ENCODE assay signal across 21 cellular contexts in genomic region chr11:111782109-111782784, GRCh38. TPM values are rescaled to one million over a fixed set of nuclear protein-coding genes. Genes with fewer than 3 reads are reported as not detected.
A peak's percentile ranks its signal among the peaks of the same experiment; 100 is the strongest.
DNase-seq lines count a peak whose midpoint lies in the region; ATAC-seq, FAIRE-seq and TF ChIP-seq lines count a peak whose summit lies in the region.
"Had no signal": no experiment of that assay in that cellular context is flagged by ENCODE, and none has a peak within 500 bp of the region (broad histone marks: within the 10 kb centered on the region; RNA-seq: fewer than 3 reads in every experiment).

No MANE protein-coding gene starts in this region.

- intact Hi-C loops in HepG2 (cut with micrococcal nuclease; ENCODE audit: unreplicated experiment) = no loop called here
- intact Hi-C loops in right lobe of liver (cut with DNase I) = no loop called here

- no peak overlapping the region for H3K4me3 Mint-ChIP-seq in natural killer cell treated with Interleukin-12 subunit alpha and Interleukin-12 subunit beta and Interleukin-15 and Interleukin-18, amount 100 ng/mL, for 72 hours
- H3K4me3 Mint-ChIP-seq in stimulated activated memory B cell treated with anti-CD40 and anti-IgM and Interleukin-4, amounts not matched to agents 10 μg/mL and 1 μg/mL and 100 μg/mL, for 72 hours = no peak overlapping the region
- H3K4me3 Mint-ChIP-seq: CD4-positive, alpha-beta T cell; GM23338 had no signal

- H3K9ac ChIP-seq in HepG2 (ENCODE audit: insufficient read depth, low read depth, low read length) (no peak overlapping the region), smooth muscle cell (ENCODE audit: low read depth) (no peak overlapping the region)

- CTCF ChIA-PET in HepG2 (lab: Yijun Ruan, JAX; ENCODE audit: low intra/inter-chr PET ratio, low total read pairs) = no interaction called here

- H3K4me3 ChIP-seq in HepG2 (replicated peaks in 1 of 3; ENCODE audit: insufficient read depth in 1 of 3, low read depth in 2 of 3, low read length in 3 of 3) (no peak overlapping the region), right lobe of liver (no peak overlapping the region), smooth muscle cell (no peak overlapping the region)
- H3K4me3 ChIP-seq: GM23338 had no signal

- ATAC-seq in HepG2 = no peak
- ATAC-seq in right lobe of liver = no peak
- peak; percentile 77 for ATAC-seq in SK-N-SH treated with all-trans-retinoic acid at 6 μM for 48 hours
- no peak for ATAC-seq in natural killer cell treated with Interleukin-12 subunit alpha and Interleukin-12 subunit beta and Interleukin-15 and Interleukin-18, amount 100 ng/mL, for 72 hours
- ATAC-seq in stimulated activated memory B cell treated with anti-CD40 and anti-IgM and Interleukin-4, amounts not matched to agents 10 μg/mL and 1 μg/mL and 100 μg/mL, for 72 hours = no peak
- ATAC-seq in activated CD4-positive, CD25-positive, alpha-beta regulatory T cell treated with anti-CD3 and anti-CD28 coated beads, Interleukin-2, amount 50 U/mL, for 24 hours = no peak
- ATAC-seq: GM23338 had no signal

- H3K27ac ChIP-seq in HepG2 (ENCODE audit: extremely low read length, insufficient read depth, low read length) (no peak overlapping the region), right lobe of liver (peak overlapping the region in 1 of 3 donors; percentile 14), smooth muscle cell (ENCODE audit: low read depth) (peak overlapping the region; percentile 7)
- H3K27ac ChIP-seq: C4-2B, HL-60 had no signal

- DNase-seq in HepG2 (ENCODE audit: low spot score) (no peak), right lobe of liver (no peak), smooth muscle cell (lab: John Stamatoyannopoulos, UW; ENCODE audit: unreplicated experiment) (no peak)
- no peak for DNase-seq in natural killer cell treated with Interleukin-12 subunit alpha and Interleukin-12 subunit beta and Interleukin-15 and Interleukin-18, amount 100 ng/mL, for 72 hours (ENCODE audit: low spot score)
- DNase-seq: AML-193; Caco-2; CD4-positive, alpha-beta T cell; DMS79 treated with DMSO at 0.1 percent for 48 hours; GF-D8; HCEC 1CT; IMR-90 had no signal

- no peaks in the 10 kb centered on the region for H3K27me3 ChIP-seq in HepG2 (ENCODE audit: control insufficient read depth in 1 of 2, insufficient read depth in 2 of 2, low read length in 2 of 2)
- no peaks in the 10 kb centered on the region for H3K27me3 ChIP-seq in right lobe of liver
- H3K27me3 ChIP-seq in smooth muscle cell (ENCODE audit: low read depth) = no peaks in the 10 kb centered on the region

- H3K4me1 ChIP-seq in HepG2 (ENCODE audit: insufficient read depth, low read length) = peaks cover 77% of the 10 kb centered on the region
- peaks cover 0 to 54% (median 23%) of the 10 kb centered on the region in 4 donors for H3K4me1 ChIP-seq in right lobe of liver
- H3K4me1 ChIP-seq in smooth muscle cell (ENCODE audit: low read depth) = peaks cover 4% of the 10 kb centered on the region

- H4K20me1 ChIP-seq in HepG2 (ENCODE audit: insufficient read depth, low read length) (no peaks in the 10 kb centered on the region), smooth muscle cell (ENCODE audit: low read depth) (no peaks in the 10 kb centered on the region)

- in situ Hi-C loops in HepG2 (cut with HindIII; ENCODE audit: extremely low pct_ligation_motif_present, low pct_unique_long_range_greater_than_20kb) = no loop called here

- H3K27me3 Mint-ChIP-seq in natural killer cell treated with Interleukin-12 subunit alpha and Interleukin-12 subunit beta and Interleukin-15 and Interleukin-18, amount 100 ng/mL, for 72 hours = no peaks in the 10 kb centered on the region
- no peaks in the 10 kb centered on the region for H3K27me3 Mint-ChIP-seq in stimulated activated memory B cell treated with anti-CD40 and anti-IgM and Interleukin-4, amounts not matched to agents 10 μg/mL and 1 μg/mL and 100 μg/mL, for 72 hours
- H3K27me3 Mint-ChIP-seq: CD4-positive, alpha-beta T cell had no signal

- POLR2A ChIA-PET in HepG2 (lab: Yijun Ruan, JAX) = no interaction called here

- H3K36me3 ChIP-seq in HepG2 (replicated peaks in 1 of 2; ENCODE audit: control insufficient read depth in 1 of 2, insufficient read depth in 2 of 2, low read length in 2 of 2) (peaks cover 2 to 6% of the 10 kb centered on the region in 2 experiments; a peak in 2 of 5 replicates), right lobe of liver (no peaks in the 10 kb centered on the region), smooth muscle cell (ENCODE audit: low read depth) (peaks cover 4% of the 10 kb centered on the region)

- H3F3A ChIP-seq in smooth muscle cell (ENCODE audit: low read depth) = peaks cover 3% of the 10 kb centered on the region

- H3K9me3 Mint-ChIP-seq in natural killer cell treated with Interleukin-12 subunit alpha and Interleukin-12 subunit beta and Interleukin-15 and Interleukin-18, amount 100 ng/mL, for 72 hours = no peaks in the 10 kb centered on the region
- no peaks in the 10 kb centered on the region for H3K9me3 Mint-ChIP-seq in stimulated activated memory B cell treated with anti-CD40 and anti-IgM and Interleukin-4, amounts not matched to agents 10 μg/mL and 1 μg/mL and 100 μg/mL, for 72 hours
- H3K9me3 Mint-ChIP-seq: CD4-positive, alpha-beta T cell; GM23338 had no signal

- H2AFZ ChIP-seq in HepG2 (ENCODE audit: low read length) = no peak overlapping the region
- H2AFZ ChIP-seq in smooth muscle cell (ENCODE audit: low read depth) = no peak overlapping the region
- H2AFZ ChIP-seq: GM23338 had no signal

- H3K4me1 Mint-ChIP-seq in natural killer cell treated with Interleukin-12 subunit alpha and Interleukin-12 subunit beta and Interleukin-15 and Interleukin-18, amount 100 ng/mL, for 72 hours (ENCODE audit: low read depth in 2 of 2) = no peaks in the 10 kb centered on the region
- peaks cover 4% of the 10 kb centered on the region for H3K4me1 Mint-ChIP-seq in stimulated activated memory B cell treated with anti-CD40 and anti-IgM and Interleukin-4, amounts not matched to agents 10 μg/mL and 1 μg/mL and 100 μg/mL, for 72 hours
- H3K4me1 Mint-ChIP-seq: GM23338 had no signal

- H3K36me3 Mint-ChIP-seq in natural killer cell treated with Interleukin-12 subunit alpha and Interleukin-12 subunit beta and Interleukin-15 and Interleukin-18, amount 100 ng/mL, for 72 hours = peaks cover 10% of the 10 kb centered on the region
- peaks cover 20% of the 10 kb centered on the region for H3K36me3 Mint-ChIP-seq in stimulated activated memory B cell treated with anti-CD40 and anti-IgM and Interleukin-4, amounts not matched to agents 10 μg/mL and 1 μg/mL and 100 μg/mL, for 72 hours

- no peak overlapping the region for H3K27ac Mint-ChIP-seq in natural killer cell treated with Interleukin-12 subunit alpha and Interleukin-12 subunit beta and Interleukin-15 and Interleukin-18, amount 100 ng/mL, for 72 hours
- H3K27ac Mint-ChIP-seq in stimulated activated memory B cell treated with anti-CD40 and anti-IgM and Interleukin-4, amounts not matched to agents 10 μg/mL and 1 μg/mL and 100 μg/mL, for 72 hours = no peak overlapping the region
- H3K27ac Mint-ChIP-seq: CD4-positive, alpha-beta T cell; GM23338 had no signal

- 83% methylated on average over 6 of the region's 6 CpGs for WGBS in HepG2 (ENCODE audit: low lambda C conversion rate)
- WGBS in right lobe of liver (ENCODE audit: insufficient coverage, low coverage, low lambda C conversion rate, missing lambda C conversion rate) = 61% methylated on average over 6 of the region's 6 CpGs
- 86% methylated on average over 6 of the region's 6 CpGs for WGBS in smooth muscle cell (ENCODE audit: low lambda C conversion rate)

- FAIRE-seq in HepG2 (lab: Jason Lieb, UNC) = no peak
- FAIRE-seq in islet of Langerhans (lab: Jason Lieb, UNC) = peak; percentile 41
- FAIRE-seq: A204.1, D721Med, H54 had no signal

- H3K4me2 ChIP-seq in HepG2 (ENCODE audit: low read depth, low read length) (no peak overlapping the region), smooth muscle cell (no peak overlapping the region)
- H3K4me2 ChIP-seq: GM23338 had no signal

- no peak for TF ChIP-seq POLR2A in HepG2 (IDR thresholded peaks at IDR 0.05; ENCODE audit: insufficient read depth in 1 of 2, low read depth in 2 of 2, low read length in 2 of 2)
- TF ChIP-seq POLR2A in right lobe of liver (IDR thresholded peaks at IDR 0.05) = no peak

- H3K79me2 ChIP-seq in HepG2 (ENCODE audit: insufficient read depth, low read length) (no peaks in the 10 kb centered on the region), smooth muscle cell (ENCODE audit: low read depth) (no peaks in the 10 kb centered on the region)

- H3K9me3 ChIP-seq in HepG2 (ENCODE audit: low read length) (no peaks in the 10 kb centered on the region), right lobe of liver (no peaks in the 10 kb centered on the region), smooth muscle cell (replicated peaks; ENCODE audit: low read depth) (no peaks in the 10 kb centered on the region)
- H3K9me3 ChIP-seq: Caco-2 had no signal

- TF ChIP-seq EP300 in HepG2 (IDR thresholded peaks at IDR 0.05; ENCODE audit: low read depth in 2 of 2, low read length in 2 of 2) (no peak), HepG2 (CRISPR knock-in tag; IDR thresholded peaks at IDR 0.05; ENCODE audit: borderline replicate concordance) (no peak)

- no TSS peak for BruUV-seq in HepG2 (replicated peaks; lab: Mats Ljungman, UMichigan)

- no peak for TF ChIP-seq RAD21 in HepG2 (CRISPR knock-in tag; IDR thresholded peaks at IDR 0.05)

- TF ChIP-seq CTCF in HepG2 (CRISPR knock-in tag; IDR thresholded peaks at IDR 0.05) (no peak), right lobe of liver (IDR thresholded peaks at IDR 0.05) (no peak), smooth muscle cell (IDR thresholded peaks at IDR 0.05; ENCODE audit: borderline replicate concordance, insufficient read depth, poor library complexity, severe bottlenecking) (no peak)

RNA-seq across cellular contexts. Expression of gene PPP2R1B, which starts 16.1 kb away (rescaled TPM):
- total RNA-seq in HepG2 (2016; rRNA removed; fragmentation: Illumina TruSeq; extraction: Trizol) = 56.8 and 93.9 TPM in 2 replicates
- total RNA-seq in HepG2 (2016; cell fraction: cytosol; rRNA removed; fragmentation: Illumina TruSeq; extraction: Trizol; ENCODE audit: low read depth) = 9.8 and 10.6 TPM in 2 replicates
- total RNA-seq in HepG2 (2016; cell fraction: insoluble cytoplasmic fraction; rRNA removed; fragmentation: Illumina TruSeq; extraction: Trizol) = 54.4 and 91.0 TPM in 2 replicates
- 14.0 and 18.1 TPM in 2 replicates for total RNA-seq in HepG2 (2016; cell fraction: membrane; rRNA removed; fragmentation: Illumina TruSeq; extraction: Trizol)
- 40.7 and 41.0 TPM in 2 replicates for total RNA-seq in HepG2 (2016; cell fraction: nucleus; rRNA removed; fragmentation: Illumina TruSeq; extraction: Trizol)
- polyA plus RNA-seq in HepG2 (2011; rRNA removed) = 20.9 and 22.1 TPM in 2 replicates
- 13.4 and 16.6 TPM in 2 replicates for polyA plus RNA-seq in HepG2 (2011; cell fraction: cytosol; rRNA removed)
- polyA plus RNA-seq in HepG2 (2011; cell fraction: nucleus; rRNA removed) = 34.8 and 48.7 TPM in 2 replicates
- 17.9 and 20.4 TPM in 2 replicates for polyA plus RNA-seq in HepG2 (2012)
- 1.4 and 2.1 TPM in 2 replicates for polyA plus RNA-seq in HepG2 (2016; cell fraction: cytosol; fragmentation: Illumina TruSeq; extraction: Trizol; ENCODE audit: low read depth)
- 48.5 and 52.1 TPM in 2 replicates for polyA plus RNA-seq in HepG2 (2016; cell fraction: insoluble cytoplasmic fraction; fragmentation: Illumina TruSeq; extraction: Trizol; ENCODE audit: low read depth)
- polyA plus RNA-seq in HepG2 (2016; cell fraction: membrane; fragmentation: Illumina TruSeq; extraction: Trizol; ENCODE audit: low read depth) = 4.7 and 5.1 TPM in 2 replicates
- 33.7 and 36.2 TPM in 2 replicates for polyA plus RNA-seq in HepG2 (2016; cell fraction: nucleus; fragmentation: Illumina TruSeq; extraction: Trizol; ENCODE audit: insufficient read depth, low read depth)
- polyA minus RNA-seq in HepG2 (2011; rRNA and poly(A)+ RNA removed; ENCODE audit: low replicate concordance) = 41.9 and 53.6 TPM in 2 replicates
- 24.9 and 26.4 TPM in 2 replicates for polyA minus RNA-seq in HepG2 (2011; cell fraction: cytosol; rRNA and poly(A)+ RNA removed)
- 62.1 and 67.5 TPM in 2 replicates for polyA minus RNA-seq in HepG2 (2011; cell fraction: nucleus; rRNA and poly(A)+ RNA removed)
- 100 to 1,000 TPM in 1 of 6 experiments, 10 to 100 TPM in 5; 44.5 to 150 (median 59.6) TPM for total RNA-seq in right lobe of liver
- 29.5 and 40.2 TPM in 2 replicates for total RNA-seq in smooth muscle cell
- polyA plus RNA-seq in smooth muscle cell = 13.1 and 21.9 TPM in 2 replicates
- 10 to 100 TPM; 56.2 to 72.3 TPM for total RNA-seq in natural killer cell treated with Interleukin-12 subunit alpha and Interleukin-12 subunit beta and Interleukin-15 and Interleukin-18, amount 100 ng/mL, for 72 hours

Comparison
In these comparisons a context has a peak if more than half of its experiments do, and no peak if none do; other contexts are left out.
1. Of the 2 proteins assayed by ChIP-seq in both HepG2 and SK-N-SH treated with all-trans-retinoic acid at 6 μM for 48 hours: peak only in HepG2: none; only in SK-N-SH treated with all-trans-retinoic acid at 6 μM for 48 hours: ARNTL and PATZ1; in both: none; in neither: 0.